ENCODE assay signal across 8 cellular contexts in genomic region chr4:76377922-76378321, GRCh38. TPM values are rescaled to one million over a fixed set of nuclear protein-coding genes. Genes with fewer than 3 reads are reported as not detected.
DNase-seq lines count a peak whose midpoint lies in the region; ATAC-seq and TF ChIP-seq lines count a peak whose summit lies in the region.

No MANE protein-coding gene starts in this region.

- peak; percentile 59 to 72 (median 67) for ATAC-seq in right lobe of liver
- no peak for ATAC-seq in HG03039 (IDR thresholded peaks at IDR 0.05; ENCODE audit: unreplicated experiment)
- no peak for ATAC-seq in HG02798 (IDR thresholded peaks at IDR 0.05; ENCODE audit: poor library complexity, unreplicated experiment)

- no peaks in the 10 kb centered on the region for H3K27me3 ChIP-seq in right lobe of liver
- H3K27me3 ChIP-seq in thyroid gland: no peaks in the 10 kb centered on the region

- H3K27ac ChIP-seq in right lobe of liver (peak overlapping the region in 2 of 3 donors; percentile 70 to 71), thyroid gland (no peak overlapping the region)

- peak; percentile 15 for DNase-seq in NK-92 treated with Interleukin-12 subunit alpha and Interleukin-12 subunit beta, amount 100 ng/mL, for 24 hours (lab: John Stamatoyannopoulos, UW)
- DNase-seq in NK-92 (lab: John Stamatoyannopoulos, UW; ENCODE audit: unreplicated experiment): no peak
- DNase-seq in NCI-H82 (lab: John Stamatoyannopoulos, UW): peak; percentile 6
- DNase-seq in activated naive CD4-positive, alpha-beta T cell treated with anti-CD3 and anti-CD28 coated beads, Interleukin-2, amount 50 U/mL, for 16 hours: peak; percentile 30
- DNase-seq in right lobe of liver: peak in 2 of 3 donors; percentile 30 to 63
- DNase-seq in thyroid gland: peak; percentile 21 to 35

- 4% methylated on average over 5 of the region's 5 CpGs for WGBS in right lobe of liver (ENCODE audit: insufficient coverage, low coverage, low lambda C conversion rate, missing lambda C conversion rate)
- WGBS in thyroid gland, 2 donors: 38 to 46% methylated on average over 5 of the region's 5 CpGs

- peak; percentile 38 to 60 (median 58) for TF ChIP-seq CTCF in right lobe of liver (IDR thresholded peaks at IDR 0.05)
- peak in 4 of 6 experiments; percentile 33 to 51 (median 48) for TF ChIP-seq CTCF in thyroid gland (IDR thresholded peaks at IDR 0.05)

- no peak overlapping the region for H3K4me3 ChIP-seq in right lobe of liver
- no peak overlapping the region for H3K4me3 ChIP-seq in thyroid gland (replicated peaks in 1 of 3)

- intact Hi-C loops in right lobe of liver (cut with DNase I) (no loop called here), thyroid gland (cut with DNase I) (no loop called here)

- TF ChIP-seq POLR2A in right lobe of liver (IDR thresholded peaks at IDR 0.05) (no peak), thyroid gland (IDR thresholded peaks at IDR 0.05) (no peak)

- H3K36me3 ChIP-seq in right lobe of liver: no peaks in the 10 kb centered on the region
- no peaks in the 10 kb centered on the region for H3K36me3 ChIP-seq in thyroid gland

- H3K9me3 ChIP-seq in right lobe of liver: no peaks in the 10 kb centered on the region
- H3K9me3 ChIP-seq in thyroid gland: no peaks in the 10 kb centered on the region

- peaks cover 0 to 32% (median 14%) of the 10 kb centered on the region in 4 donors for H3K4me1 ChIP-seq in right lobe of liver
- no peaks in the 10 kb centered on the region for H3K4me1 ChIP-seq in thyroid gland

RNA-seq across cellular contexts. Expression of gene CCDC158, which starts 43.0 kb away (rescaled TPM):
- total RNA-seq in right lobe of liver (1 to 10 TPM in 4 of 6 experiments, under 1 TPM in 2; 0.51 to 2.9 (median 1.3) TPM), thyroid gland (1 to 10 TPM; 2.0 to 5.8 (median 3.5) TPM)

RNA-seq across cellular contexts. Expression of gene SHROOM3, which starts 57.1 kb away (rescaled TPM):
- 10 to 100 TPM; 15.2 to 35.8 (median 29.9) TPM for total RNA-seq in right lobe of liver
- 10 to 100 TPM; 41.7 to 77.8 (median 62.0) TPM for total RNA-seq in thyroid gland

Comparison
In these comparisons a context has a peak if more than half of its experiments do, and no peak if none do; other contexts are left out.
1. ATAC-seq: peak in right lobe of liver (4 of 4); none in HG03039 (single experiment) and HG02798 (single experiment).
2. H3K27ac ChIP-seq: peak in right lobe of liver (2 of 3); none in thyroid gland (0 of 3).